Comparison of ENCODE assay signal across 1 cellular context in genomic region chr19:45886427-45887310, GRCh38.
TF ChIP-seq lines count a peak whose summit lies in the region.

No MANE protein-coding gene starts in this region.

TF ChIP-seq in K562, 482 proteins besides CTCF, POLR2A, EP300 and RAD21 (continued from another document and continues in another):
- TF ChIP-seq SMAD2 (IDR thresholded peaks at IDR 0.05; ENCODE audit: low read depth, low read length) = no peak
- no peak for TF ChIP-seq OTX1 (CRISPR knock-in tag; IDR thresholded peaks at IDR 0.05)
- TF ChIP-seq DIDO1 (tag; IDR thresholded peaks at IDR 0.05; ENCODE audit: low read depth) = no peak
- TF ChIP-seq GTF2F1 (IDR thresholded peaks at IDR 0.05; ENCODE audit: low read depth, low read length) = no peak
- no peak for TF ChIP-seq CBX5 (IDR thresholded peaks at IDR 0.05; ENCODE audit: borderline replicate concordance, low read depth)
- TF ChIP-seq LCOR (CRISPR knock-in tag; IDR thresholded peaks at IDR 0.05) = peak; percentile 78; the same call in 1 of the 2 replicates
- no peak for TF ChIP-seq TRIM25 (IDR thresholded peaks at IDR 0.05; ENCODE audit: borderline replicate concordance)
- no peak for TF ChIP-seq TAF15 (IDR thresholded peaks at IDR 0.05; ENCODE audit: low read depth, low read length)
- TF ChIP-seq TOE1 (IDR thresholded peaks at IDR 0.05; ENCODE audit: borderline replicate concordance) = peak; percentile 86; the same call in 1 of the 2 replicates
- TF ChIP-seq TOE1 (CRISPR knock-in tag; IDR thresholded peaks at IDR 0.05; ENCODE audit: borderline replicate concordance, low read depth) = no peak
- no peak for TF ChIP-seq KDM2B (CRISPR knock-in tag; IDR thresholded peaks at IDR 0.05)
- TF ChIP-seq SMARCA5 (IDR thresholded peaks at IDR 0.05) = peak; percentile 95
- TF ChIP-seq NR3C1 (CRISPR knock-in tag; IDR thresholded peaks at IDR 0.05) = no peak
- TF ChIP-seq SIX5 (IDR thresholded peaks at IDR 0.05; ENCODE audit: borderline replicate concordance in 1 of 2, insufficient read depth in 1 of 2, low read depth in 1 of 2, low read length in 2 of 2) = peak; percentile 64 to 82
- TF ChIP-seq HMBOX1 (IDR thresholded peaks at IDR 0.05) = no peak
- TF ChIP-seq KDM5B (IDR thresholded peaks at IDR 0.05; ENCODE audit: insufficient replicate concordance, low read depth, low read length) = peak; percentile 67
- TF ChIP-seq PPARD (CRISPR knock-in tag; IDR thresholded peaks at IDR 0.05) = no peak
- no peak for TF ChIP-seq MTA3 (IDR thresholded peaks at IDR 0.05; ENCODE audit: borderline replicate concordance)
- TF ChIP-seq ZNF696 (CRISPR knock-in tag; conservative IDR thresholded peaks at IDR 0.05) = no peak
- TF ChIP-seq LARP7 (IDR thresholded peaks at IDR 0.05) = no peak
- no peak for TF ChIP-seq MCM7 (IDR thresholded peaks at IDR 0.05)
- no peak for TF ChIP-seq NFXL1 (CRISPR knock-in tag; IDR thresholded peaks at IDR 0.05)
- TF ChIP-seq SAFB2 (IDR thresholded peaks at IDR 0.05; ENCODE audit: borderline replicate concordance, low read depth, low read length, severe bottlenecking) = no peak
- TF ChIP-seq XRCC4 (IDR thresholded peaks at IDR 0.05; ENCODE audit: extremely low read depth, insufficient read depth, insufficient read length) = no peak
- TF ChIP-seq ZZZ3 (IDR thresholded peaks at IDR 0.05) = no peak; the same call in 1 of the 2 replicates
- peak; percentile 65 to 92 for TF ChIP-seq MAZ (CRISPR knock-in tag; conservative IDR thresholded peaks at IDR 0.05 in 1 of 2, IDR thresholded peaks at IDR 0.05 in 1 of 2)
- no peak for TF ChIP-seq SFPQ (IDR thresholded peaks at IDR 0.05; ENCODE audit: low read depth, low read length)
- TF ChIP-seq HNRNPH1 (optimal IDR thresholded peaks at IDR 0.05; ENCODE audit: low read depth, low read length) = no peak
- TF ChIP-seq HNRNPL (IDR thresholded peaks at IDR 0.05; ENCODE audit: low read depth, low read length) = no peak
- TF ChIP-seq MIER1 (IDR thresholded peaks at IDR 0.05; ENCODE audit: low read depth) = no peak
- TF ChIP-seq, protein P1, sequence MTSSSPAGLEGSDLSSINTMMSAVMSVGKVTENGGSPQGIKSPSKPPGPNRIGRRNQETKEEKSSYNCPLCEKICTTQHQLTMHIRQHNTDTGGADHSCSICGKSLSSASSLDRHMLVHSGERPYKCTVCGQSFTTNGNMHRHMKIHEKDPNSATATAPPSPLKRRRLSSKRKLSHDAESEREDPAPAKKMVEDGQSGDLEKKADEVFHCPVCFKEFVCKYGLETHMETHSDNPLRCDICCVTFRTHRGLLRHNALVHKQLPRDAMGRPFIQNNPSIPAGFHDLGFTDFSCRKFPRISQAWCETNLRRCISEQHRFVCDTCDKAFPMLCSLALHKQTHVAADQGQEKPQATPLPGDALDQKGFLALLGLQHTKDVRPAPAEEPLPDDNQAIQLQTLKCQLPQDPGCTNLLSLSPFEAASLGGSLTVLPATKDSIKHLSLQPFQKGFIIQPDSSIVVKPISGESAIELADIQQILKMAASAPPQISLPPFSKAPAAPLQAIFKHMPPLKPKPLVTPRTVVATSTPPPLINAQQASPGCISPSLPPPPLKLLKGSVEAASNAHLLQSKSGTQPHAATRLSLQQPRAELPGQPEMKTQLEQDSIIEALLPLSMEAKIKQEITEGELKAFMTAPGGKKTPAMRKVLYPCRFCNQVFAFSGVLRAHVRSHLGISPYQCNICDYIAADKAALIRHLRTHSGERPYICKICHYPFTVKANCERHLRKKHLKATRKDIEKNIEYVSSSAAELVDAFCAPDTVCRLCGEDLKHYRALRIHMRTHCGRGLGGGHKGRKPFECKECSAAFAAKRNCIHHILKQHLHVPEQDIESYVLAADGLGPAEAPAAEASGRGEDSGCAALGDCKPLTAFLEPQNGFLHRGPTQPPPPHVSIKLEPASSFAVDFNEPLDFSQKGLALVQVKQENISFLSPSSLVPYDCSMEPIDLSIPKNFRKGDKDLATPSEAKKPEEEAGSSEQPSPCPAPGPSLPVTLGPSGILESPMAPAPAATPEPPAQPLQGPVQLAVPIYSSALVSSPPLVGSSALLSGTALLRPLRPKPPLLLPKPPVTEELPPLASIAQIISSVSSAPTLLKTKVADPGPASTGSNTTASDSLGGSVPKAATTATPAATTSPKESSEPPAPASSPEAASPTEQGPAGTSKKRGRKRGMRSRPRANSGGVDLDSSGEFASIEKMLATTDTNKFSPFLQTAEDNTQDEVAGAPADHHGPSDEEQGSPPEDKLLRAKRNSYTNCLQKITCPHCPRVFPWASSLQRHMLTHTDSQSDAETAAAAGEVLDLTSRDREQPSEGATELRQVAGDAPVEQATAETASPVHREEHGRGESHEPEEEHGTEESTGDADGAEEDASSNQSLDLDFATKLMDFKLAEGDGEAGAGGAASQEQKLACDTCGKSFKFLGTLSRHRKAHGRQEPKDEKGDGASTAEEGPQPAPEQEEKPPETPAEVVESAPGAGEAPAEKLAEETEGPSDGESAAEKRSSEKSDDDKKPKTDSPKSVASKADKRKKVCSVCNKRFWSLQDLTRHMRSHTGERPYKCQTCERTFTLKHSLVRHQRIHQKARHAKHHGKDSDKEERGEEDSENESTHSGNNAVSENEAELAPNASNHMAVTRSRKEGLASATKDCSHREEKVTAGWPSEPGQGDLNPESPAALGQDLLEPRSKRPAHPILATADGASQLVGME (CRISPR knock-in tag; IDR thresholded peaks at IDR 0.05) = no peak
- TF ChIP-seq TBP (optimal IDR thresholded peaks at IDR 0.05; ENCODE audit: low read depth, low read length) = no peak
- no peak for TF ChIP-seq HDAC8 (tag; IDR thresholded peaks at IDR 0.05)
- TF ChIP-seq, protein P2, sequence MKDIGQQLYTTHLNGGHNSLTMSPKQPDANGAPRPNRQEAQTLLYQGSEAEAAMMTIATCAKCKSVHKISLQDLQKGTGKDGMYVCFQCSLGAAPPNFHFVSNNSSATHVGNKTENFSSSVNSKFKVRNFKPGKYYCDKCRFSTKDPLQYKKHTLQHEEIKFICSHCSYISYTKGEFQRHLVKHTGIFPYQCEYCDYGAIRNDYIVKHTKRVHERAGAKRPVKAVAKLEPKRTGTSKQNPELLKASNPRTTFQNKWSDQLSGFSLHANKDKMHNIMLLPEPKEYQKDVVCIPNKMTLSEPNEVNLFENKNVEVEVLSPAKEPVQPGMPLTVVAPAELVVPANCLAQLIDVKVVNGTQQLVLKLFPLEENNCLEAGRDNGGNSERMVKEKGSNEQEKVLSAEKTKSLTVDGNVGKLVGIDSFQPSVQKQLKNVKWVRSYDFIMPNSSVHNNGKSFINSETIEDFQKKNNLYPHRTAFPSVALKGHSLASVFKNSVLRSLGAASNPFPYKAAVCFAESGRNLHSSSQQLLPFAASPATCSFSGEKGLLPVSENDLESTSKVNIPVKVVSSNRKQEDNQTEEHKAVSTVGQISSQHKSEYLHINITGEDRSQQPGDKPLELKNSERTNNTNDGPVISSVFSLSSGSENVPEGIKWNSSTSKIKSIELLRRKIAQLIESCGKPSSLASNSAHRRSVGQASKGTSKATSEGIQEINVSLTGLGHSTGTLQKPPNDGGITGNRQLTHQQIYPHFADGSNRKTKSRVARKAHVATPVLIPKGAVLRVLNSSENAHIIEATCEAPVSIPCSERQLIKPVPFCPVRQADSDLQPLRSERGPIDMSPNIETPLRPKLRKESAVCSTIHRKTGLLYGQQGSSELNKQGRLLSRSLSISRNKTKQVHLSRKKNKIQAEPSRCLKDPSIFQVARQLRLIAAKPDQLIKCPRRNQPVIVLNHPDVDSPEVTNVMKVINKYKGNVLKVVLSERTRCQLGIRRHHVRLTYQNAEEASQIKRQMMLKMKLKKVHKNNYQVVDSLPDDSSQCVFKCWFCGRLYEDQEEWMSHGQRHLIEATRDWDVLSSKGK (CRISPR knock-in tag; IDR thresholded peaks at IDR 0.05) = no peak
- TF ChIP-seq U2AF1 (optimal IDR thresholded peaks at IDR 0.05; ENCODE audit: low read depth, low read length) = no peak
- no peak for TF ChIP-seq SNIP1 (IDR thresholded peaks at IDR 0.05; ENCODE audit: low read depth)
- TF ChIP-seq SLC30A9 (CRISPR knock-in tag; IDR thresholded peaks at IDR 0.05) = no peak
- TF ChIP-seq MAFK (IDR thresholded peaks at IDR 0.05; ENCODE audit: low read length) = no peak
- no peak for TF ChIP-seq FOXA1 (IDR thresholded peaks at IDR 0.05; ENCODE audit: borderline replicate concordance)
- no peak for TF ChIP-seq FOXJ3 (CRISPR knock-in tag; IDR thresholded peaks at IDR 0.05)
- TF ChIP-seq EGR1 (conservative IDR thresholded peaks at IDR 0.05) = 0 out of 2 replicates have a peak, but pooled peaks have one; percentile 2
- TF ChIP-seq ZNF197 (CRISPR knock-in tag; IDR thresholded peaks at IDR 0.05; ENCODE audit: low read depth) = no peak
- TF ChIP-seq KLF1 (tag; IDR thresholded peaks at IDR 0.05) = no peak
- TF ChIP-seq SPI1 (IDR thresholded peaks at IDR 0.05; ENCODE audit: borderline replicate concordance, low read depth, low read length) = peak; percentile 85
- 0 out of 2 replicates have a peak, but pooled peaks have one; percentile 22 for TF ChIP-seq RAD51 (IDR thresholded peaks at IDR 0.05; ENCODE audit: borderline replicate concordance, low read depth)
- no peak for TF ChIP-seq CHCHD3 (CRISPR knock-in tag; IDR thresholded peaks at IDR 0.05)
- TF ChIP-seq POLR3A (IDR thresholded peaks at IDR 0.05; ENCODE audit: borderline replicate concordance, extremely low read depth, insufficient read depth, insufficient read length) = no peak
- no peak for TF ChIP-seq HSF4 (CRISPR knock-in tag; IDR thresholded peaks at IDR 0.05; ENCODE audit: borderline replicate concordance)
- peak; percentile 11; the same call in 1 of the 2 replicates for TF ChIP-seq JUN (IDR thresholded peaks at IDR 0.05; ENCODE audit: borderline replicate concordance, low read depth, low read length)
- TF ChIP-seq JUN (CRISPR knock-in tag; IDR thresholded peaks at IDR 0.05; ENCODE audit: borderline replicate concordance) = no peak
- TF ChIP-seq SRSF3 (IDR thresholded peaks at IDR 0.05; ENCODE audit: insufficient read depth, low read length) = no peak
- no peak for TF ChIP-seq ZNF639 (CRISPR knock-in tag; conservative IDR thresholded peaks at IDR 0.05 in 1 of 2, IDR thresholded peaks at IDR 0.05 in 1 of 2)
- TF ChIP-seq ZNF23 (CRISPR knock-in tag; IDR thresholded peaks at IDR 0.05) = no peak
- TF ChIP-seq CBX8 (IDR thresholded peaks at IDR 0.05; ENCODE audit: borderline replicate concordance, extremely low read depth, low read depth, low read length, poor library complexity, severe bottlenecking) = no peak
- no peak for TF ChIP-seq MAFF (IDR thresholded peaks at IDR 0.05; ENCODE audit: low read length)
- TF ChIP-seq ZNF282 (CRISPR knock-in tag; IDR thresholded peaks at IDR 0.05) = no peak
- no peak for TF ChIP-seq ZKSCAN8 (CRISPR knock-in tag; IDR thresholded peaks at IDR 0.05)
- no peak for TF ChIP-seq CEBPG (CRISPR knock-in tag; IDR thresholded peaks at IDR 0.05)
- TF ChIP-seq CEBPG (tag; conservative IDR thresholded peaks at IDR 0.05 in 1 of 2, IDR thresholded peaks at IDR 0.05 in 1 of 2) = no peak
- no peak for TF ChIP-seq NCOA4 (IDR thresholded peaks at IDR 0.05; ENCODE audit: partially characterized antibody)
- no peak for TF ChIP-seq MLX (CRISPR knock-in tag; conservative IDR thresholded peaks at IDR 0.05)
- no peak for TF ChIP-seq SRSF9 (IDR thresholded peaks at IDR 0.05; ENCODE audit: borderline replicate concordance, low read depth, low read length)
